17 cellular contexts compared by ENCODE assay signal in the genomic region with DNA sequence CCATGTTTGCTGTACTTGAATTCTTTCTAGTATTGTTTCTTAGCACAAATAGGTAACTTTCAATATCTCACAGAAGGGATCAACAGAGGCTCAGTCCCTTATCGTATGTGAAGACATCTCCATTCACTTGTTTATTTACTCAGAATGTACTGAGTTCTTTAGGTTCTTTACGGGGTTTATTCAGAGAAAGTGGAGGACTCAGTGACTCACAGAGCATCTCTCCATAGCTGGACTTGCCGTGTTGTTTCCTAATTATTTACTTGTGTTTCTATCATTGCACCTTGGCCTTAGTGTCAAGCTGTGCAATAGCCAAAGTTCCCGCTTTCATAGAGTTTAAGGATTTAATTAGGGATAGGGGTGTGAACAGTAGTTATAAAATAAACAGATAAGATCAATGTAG. TPM values are rescaled to one million over a fixed set of nuclear protein-coding genes. Genes with fewer than 3 reads are reported as not detected.
DNase-seq lines count a peak whose midpoint lies in the region; ATAC-seq and TF ChIP-seq lines count a peak whose summit lies in the region.
"Had no signal": no experiment of that assay in that cellular context is flagged by ENCODE, and none has a peak within 500 bp of the region (broad histone marks: within the 10 kb centered on the region; RNA-seq: fewer than 3 reads in every experiment).

No MANE protein-coding gene starts in this region.

- H3K4me3 Mint-ChIP-seq in CD8-positive, alpha-beta T cell = peak overlapping the region; percentile 5
- H3K4me3 Mint-ChIP-seq in activated CD8-positive, alpha-beta T cell treated with anti-CD3 and anti-CD28 coated beads for 36 hours = peak overlapping the region; percentile 40
- H3K4me3 Mint-ChIP-seq: dendritic cell treated with granulocyte-macrophage colony-stimulating factor and Interleukin-4, amounts not matched to agents 40 ng/mL and 50 ng/mL, for 4 days had no signal

- peaks cover 43% of the 10 kb centered on the region for H3K4me1 ChIP-seq in ACC112 (ENCODE audit: control insufficient read depth, insufficient read depth, low read length, unreplicated experiment)
- peaks cover 68% of the 10 kb centered on the region for H3K4me1 ChIP-seq in CD8-positive, alpha-beta T cell (ENCODE audit: insufficient read depth, low read length)
- H3K4me1 ChIP-seq: uterus had no signal

- H3K27ac Mint-ChIP-seq in CD8-positive, alpha-beta T cell = peak overlapping the region; percentile 93
- H3K27ac Mint-ChIP-seq in activated CD8-positive, alpha-beta T cell treated with anti-CD3 and anti-CD28 coated beads for 36 hours = peak overlapping the region; percentile 82
- H3K27ac Mint-ChIP-seq: dendritic cell treated with granulocyte-macrophage colony-stimulating factor and Interleukin-4, amounts not matched to agents 40 ng/mL and 50 ng/mL, for 4 days had no signal

- no peaks in the 10 kb centered on the region for H3K27me3 ChIP-seq in ACC112 (ENCODE audit: insufficient read depth, low read length)
- no peaks in the 10 kb centered on the region for H3K27me3 ChIP-seq in CD8-positive, alpha-beta T cell (ENCODE audit: insufficient read depth, low read length)
- H3K27me3 ChIP-seq: BLaER1, uterus had no signal

- H3K9me3 ChIP-seq in CD8-positive, alpha-beta T cell (ENCODE audit: low read length) = no peaks in the 10 kb centered on the region
- H3K9me3 ChIP-seq: BLaER1, uterus had no signal

- no peak for TF ChIP-seq CTCF in CD8-positive, alpha-beta T cell (IDR thresholded peaks at IDR 0.05)
- no peak for TF ChIP-seq CTCF in activated CD8-positive, alpha-beta T cell treated with anti-CD3 and anti-CD28 coated beads for 36 hours (IDR thresholded peaks at IDR 0.05)
- TF ChIP-seq CTCF in fibroblast of mammary gland (conservative IDR thresholded peaks at IDR 0.05; ENCODE audit: control insufficient read depth, insufficient read depth, low read depth, low read length) = no peak

- peaks cover 3% of the 10 kb centered on the region for H3K9me3 Mint-ChIP-seq in CD8-positive, alpha-beta T cell
- no peaks in the 10 kb centered on the region for H3K9me3 Mint-ChIP-seq in activated CD8-positive, alpha-beta T cell treated with anti-CD3 and anti-CD28 coated beads for 36 hours
- H3K9me3 Mint-ChIP-seq: dendritic cell treated with granulocyte-macrophage colony-stimulating factor and Interleukin-4, amounts not matched to agents 40 ng/mL and 50 ng/mL, for 4 days had no signal

- peaks cover 78% of the 10 kb centered on the region for H3K4me1 Mint-ChIP-seq in CD8-positive, alpha-beta T cell (ENCODE audit: low read depth)
- H3K4me1 Mint-ChIP-seq in activated CD8-positive, alpha-beta T cell treated with anti-CD3 and anti-CD28 coated beads for 36 hours (ENCODE audit: low read depth) = peaks cover 77% of the 10 kb centered on the region

- H3K27ac ChIP-seq in ACC112 (ENCODE audit: low read depth, low read length) = peak overlapping the region; percentile 98
- no peak overlapping the region for H3K27ac ChIP-seq in CD8-positive, alpha-beta T cell (ENCODE audit: low read depth, low read length)
- H3K27ac ChIP-seq: uterus had no signal

- intact Hi-C loops in CD8-positive, alpha-beta T cell (cut with DNase I, micrococcal nuclease) = loop anchor here (2.0 to 5.0 kb wide), 2 partner anchors 23 to 197 kb away; a partner anchor contains a TSS
- intact Hi-C loops in activated CD8-positive, alpha-beta T cell treated with anti-CD3 and anti-CD28 coated beads for 36 hours (cut with micrococcal nuclease) = loop anchor here (2.0 kb wide), 1 partner anchor 53 kb away; no protein-coding TSS in a partner anchor
- intact Hi-C loops in Right ventricle myocardium inferior (cut with DNase I) = no loop called here

- POLR2A ChIA-PET in CD8-positive, alpha-beta T cell (lab: Charles Lee) = interaction anchor here (0.6 to 2.3 kb wide), 10 partner anchors 10 to 59 kb away, joined by 3 to 7 read pairs (median 4); no protein-coding TSS in a partner anchor
- POLR2A ChIA-PET in activated CD8-positive, alpha-beta T cell treated with anti-CD3 and anti-CD28 coated beads for 36 hours (lab: Charles Lee) = interaction anchor here (1.3 to 2.8 kb wide), 2 partner anchors 27 to 43 kb away, joined by 4 to 8 read pairs; no protein-coding TSS in a partner anchor

- H3K79me2 ChIP-seq in ACC112 (ENCODE audit: control insufficient read depth, insufficient read depth, low read length, unreplicated experiment) = no peaks in the 10 kb centered on the region

- H3K4me3 ChIP-seq in ACC112 (ENCODE audit: low read depth, low read length) (no peak overlapping the region), fibroblast of mammary gland (ENCODE audit: control insufficient read depth, low read depth, low read length) (no peak overlapping the region)
- H3K4me3 ChIP-seq in CD8-positive, alpha-beta T cell (ENCODE audit: low read depth, low read length) = no peak overlapping the region
- H3K4me3 ChIP-seq: BLaER1, uterus had no signal

- H3K36me3 ChIP-seq in ACC112 (ENCODE audit: insufficient read depth, low read length) = no peaks in the 10 kb centered on the region
- H3K36me3 ChIP-seq in CD8-positive, alpha-beta T cell (ENCODE audit: insufficient read depth, low read length) = no peaks in the 10 kb centered on the region
- H3K36me3 ChIP-seq: BLaER1, uterus had no signal

- ATAC-seq in CD8-positive, alpha-beta T cell = no peak
- no peak for ATAC-seq in activated CD8-positive, alpha-beta T cell treated with anti-CD3 and anti-CD28 coated beads for 36 hours
- ATAC-seq in Right ventricle myocardium inferior (no peak), GM18870 (IDR thresholded peaks at IDR 0.05; ENCODE audit: unreplicated experiment) (no peak), HG02884 (IDR thresholded peaks at IDR 0.05; ENCODE audit: unreplicated experiment) (no peak)

- CTCF ChIA-PET in CD8-positive, alpha-beta T cell (lab: Charles Lee) = interaction anchor here (0.6 to 1.8 kb wide), 5 partner anchors 23 to 102 kb away, joined by 3 to 6 read pairs (median 3); no protein-coding TSS in a partner anchor
- CTCF ChIA-PET in activated CD8-positive, alpha-beta T cell treated with anti-CD3 and anti-CD28 coated beads for 36 hours (lab: Charles Lee) = interaction anchor here (1.0 to 1.8 kb wide), 5 partner anchors 12 to 63 kb away, joined by 3 to 8 read pairs (median 4); no protein-coding TSS in a partner anchor

- no peaks in the 10 kb centered on the region for H3K36me3 Mint-ChIP-seq in CD8-positive, alpha-beta T cell
- peaks cover 9% of the 10 kb centered on the region for H3K36me3 Mint-ChIP-seq in activated CD8-positive, alpha-beta T cell treated with anti-CD3 and anti-CD28 coated beads for 36 hours (ENCODE audit: low read depth)

- no peak for DNase-seq in CD8-positive, alpha-beta T cell
- no peak for DNase-seq in activated CD8-positive, alpha-beta T cell treated with anti-CD3 and anti-CD28 coated beads for 36 hours
- DNase-seq in fibroblast of mammary gland (ENCODE audit: low read depth) (peak; percentile 19), Right ventricle myocardium inferior (ENCODE audit: missing footprints) (no peak)
- DNase-seq: aorta; NCI-H1048; posterior cingulate gyrus; SHP77; small intestine; stimulated activated naive CD4-positive, alpha-beta T cell treated with Interleukin-2 at 50 U/mL for 16 hours; uterus had no signal

- H3K27me3 Mint-ChIP-seq in CD8-positive, alpha-beta T cell (ENCODE audit: low read depth) = no peaks in the 10 kb centered on the region
- no peaks in the 10 kb centered on the region for H3K27me3 Mint-ChIP-seq in activated CD8-positive, alpha-beta T cell treated with anti-CD3 and anti-CD28 coated beads for 36 hours

- H2AFZ ChIP-seq in ACC112 (ENCODE audit: low read length, unreplicated experiment) = peak overlapping the region; percentile 55

RNA-seq across cellular contexts. Expression of a gene that starts 57.1 kb away (rescaled TPM):
- total RNA-seq in CD8-positive, alpha-beta T cell = 100 to 1,000 TPM; 533 to 539 TPM
- total RNA-seq in activated CD8-positive, alpha-beta T cell treated with anti-CD3 and anti-CD28 coated beads for 36 hours = 100 to 1,000 TPM; 121 to 126 TPM
- 0.54 TPM for total RNA-seq in Right ventricle myocardium inferior
- total RNA-seq: HepG2 had no signal

Comparison
In these comparisons a context has a peak if more than half of its experiments do, and no peak if none do; other contexts are left out.
1. RNA of a gene that starts 57.1 kb away (total RNA-seq): 533 to 539 TPM in CD8-positive, alpha-beta T cell and 121 to 126 TPM in activated CD8-positive, alpha-beta T cell treated with anti-CD3 and anti-CD28 coated beads for 36 hours; 0.54 TPM in Right ventricle myocardium inferior (single experiment); every median in the first group is over 10 times any median in the second.